17 cellular contexts compared by ENCODE assay signal in genomic region chr13:67299731-67300130, GRCh38.
DNase-seq lines count a peak whose midpoint lies in the region; ATAC-seq and TF ChIP-seq lines count a peak whose summit lies in the region.
"Had no signal": no experiment of that assay in that cellular context is flagged by ENCODE, and none has a peak within 500 bp of the region (broad histone marks: within the 10 kb centered on the region; RNA-seq: fewer than 3 reads in every experiment).

No MANE protein-coding gene starts in this region.

- H3K27me3 Mint-ChIP-seq in MCF 10A (ENCODE audit: insufficient read depth, unreplicated experiment): no peaks in the 10 kb centered on the region
- H3K27me3 Mint-ChIP-seq: activated T-helper 17 cell treated with anti-CD3 and anti-CD28 coated beads, Interleukin-2, amount 50 U/mL, for 72 hours; stimulated activated naive CD8-positive, alpha-beta T cell treated with anti-CD3 and anti-CD28 coated beads, Interleukin-15, amount 100 ng/mL, for 72 hours had no signal

- no peaks in the 10 kb centered on the region for H3K9me3 ChIP-seq in breast epithelium

- H3K36me3 ChIP-seq in breast epithelium (no peaks in the 10 kb centered on the region), brain microvascular endothelial cell (replicated peaks) (no peaks in the 10 kb centered on the region)
- H3K36me3 ChIP-seq: neural progenitor cell had no signal

- no peak for TF ChIP-seq POLR2A in breast epithelium (IDR thresholded peaks at IDR 0.05)

- H3K9me3 Mint-ChIP-seq in MCF 10A (ENCODE audit: unreplicated experiment): peaks cover 13% of the 10 kb centered on the region
- H3K9me3 Mint-ChIP-seq: neural progenitor cell had no signal

- no peaks in the 10 kb centered on the region for H3K36me3 Mint-ChIP-seq in MCF 10A (ENCODE audit: insufficient read depth, unreplicated experiment)
- H3K36me3 Mint-ChIP-seq: neural progenitor cell had no signal

- no TSS peak for BruUV-seq in MCF 10A (replicated peaks; lab: Mats Ljungman, UMichigan)

- peak overlapping the region; percentile 64 for H3K27ac Mint-ChIP-seq in MCF 10A (ENCODE audit: low read depth, unreplicated experiment)
- H3K27ac Mint-ChIP-seq: activated T-helper 17 cell treated with anti-CD3 and anti-CD28 coated beads, Interleukin-2, amount 50 U/mL, for 72 hours; neural progenitor cell; stimulated activated naive CD8-positive, alpha-beta T cell treated with anti-CD3 and anti-CD28 coated beads, Interleukin-15, amount 100 ng/mL, for 72 hours had no signal

- POLR2A ChIA-PET in MCF 10A (lab: Yijun Ruan, JAX): interaction anchor here (0.8 to 1.2 kb wide), 4 partner anchors 8 to 173 kb away, joined by 3 read pairs; no protein-coding TSS in a partner anchor

- DNase-seq in MCF 10A (ENCODE audit: unreplicated experiment) (no peak), breast epithelium (ENCODE audit: low spot score in 2 of 2) (no peak), brain microvascular endothelial cell (peak; percentile 21), fibroblast of the conjunctiva (ENCODE audit: low read depth) (peak; percentile 17), HK-2 (ENCODE audit: unreplicated experiment) (no peak), dermis blood vessel endothelial cell (no peak), NCI-H1436 treated with DMSO at 0.1 percent for 48 hours (lab: John Stamatoyannopoulos, UW) (no peak)
- DNase-seq: activated CD4-positive, alpha-beta T cell treated with anti-CD3 and anti-CD28 coated beads for 1 hour; amniotic stem cell; erythroblast; stimulated activated naive CD8-positive, alpha-beta T cell treated with anti-CD3 and anti-CD28 coated beads, Interleukin-15, amount 100 ng/mL, for 72 hours; T-helper 9 cell had no signal

- no peak overlapping the region for H3K4me3 Mint-ChIP-seq in MCF 10A (ENCODE audit: unreplicated experiment)
- H3K4me3 Mint-ChIP-seq: activated T-helper 17 cell treated with anti-CD3 and anti-CD28 coated beads, Interleukin-2, amount 50 U/mL, for 72 hours; neural progenitor cell; stimulated activated naive CD8-positive, alpha-beta T cell treated with anti-CD3 and anti-CD28 coated beads, Interleukin-15, amount 100 ng/mL, for 72 hours had no signal

- no peaks in the 10 kb centered on the region for H3K4me1 ChIP-seq in breast epithelium
- H3K4me1 ChIP-seq: neural progenitor cell had no signal

- intact Hi-C loops in MCF 10A (cut with micrococcal nuclease) (loop anchor here (5.0 kb wide), 1 partner anchor 108 kb away; no protein-coding TSS in a partner anchor), breast epithelium (cut with DNase I; ENCODE audit: low total_unique reads) (no loop called here)

- H3K27me3 ChIP-seq in breast epithelium (no peaks in the 10 kb centered on the region), brain microvascular endothelial cell (replicated peaks) (no peaks in the 10 kb centered on the region)
- H3K27me3 ChIP-seq: hepatocyte, neural progenitor cell had no signal

- ATAC-seq in HG03175 (IDR thresholded peaks at IDR 0.05; ENCODE audit: unreplicated experiment): no peak
- ATAC-seq: activated T-helper 17 cell treated with anti-CD3 and anti-CD28 coated beads, Interleukin-2, amount 50 U/mL, for 72 hours; stimulated activated naive CD8-positive, alpha-beta T cell treated with anti-CD3 and anti-CD28 coated beads, Interleukin-15, amount 100 ng/mL, for 72 hours had no signal

- CTCF ChIA-PET in MCF 10A (lab: Yijun Ruan, JAX): interaction anchor here (0.6 to 0.9 kb wide), 2 partner anchors 116 to 190 kb away, joined by 4 read pairs; no protein-coding TSS in a partner anchor

- H3K27ac ChIP-seq in breast epithelium: no peak overlapping the region
- H3K27ac ChIP-seq in brain microvascular endothelial cell: peak overlapping the region; percentile 69
- H3K27ac ChIP-seq: C4-2B, hepatocyte, neural progenitor cell had no signal

- peaks cover 30% of the 10 kb centered on the region for H3K4me1 Mint-ChIP-seq in MCF 10A (ENCODE audit: insufficient read depth, unreplicated experiment)
- H3K4me1 Mint-ChIP-seq: activated T-helper 17 cell treated with anti-CD3 and anti-CD28 coated beads, Interleukin-2, amount 50 U/mL, for 72 hours; neural progenitor cell; stimulated activated naive CD8-positive, alpha-beta T cell treated with anti-CD3 and anti-CD28 coated beads, Interleukin-15, amount 100 ng/mL, for 72 hours had no signal

- H3K4me3 ChIP-seq in breast epithelium (no peak overlapping the region), brain microvascular endothelial cell (ENCODE audit: low read depth, low read length) (no peak overlapping the region)
- H3K4me3 ChIP-seq: hepatocyte, neural progenitor cell had no signal

- TF ChIP-seq CTCF in MCF 10A (IDR thresholded peaks at IDR 0.05; ENCODE audit: unreplicated experiment) (no peak), breast epithelium (IDR thresholded peaks at IDR 0.05) (no peak), brain microvascular endothelial cell (IDR thresholded peaks at IDR 0.05; ENCODE audit: low read depth, low read length, missing control alignments) (no peak)

- in situ Hi-C loops in brain microvascular endothelial cell (cut with HindIII; ENCODE audit: low pct_ligation_motif_present, low sequenced_read_pairs): no loop called here

Comparison
In these comparisons a context has a peak if more than half of its experiments do, and no peak if none do; other contexts are left out.
1. DNase-seq: peak in brain microvascular endothelial cell (single experiment) and fibroblast of the conjunctiva (single experiment); none in MCF 10A (single experiment), breast epithelium (0 of 2), HK-2 (single experiment), dermis blood vessel endothelial cell (single experiment) and NCI-H1436 treated with DMSO at 0.1 percent for 48 hours (single experiment).